In the genomic region with DNA sequence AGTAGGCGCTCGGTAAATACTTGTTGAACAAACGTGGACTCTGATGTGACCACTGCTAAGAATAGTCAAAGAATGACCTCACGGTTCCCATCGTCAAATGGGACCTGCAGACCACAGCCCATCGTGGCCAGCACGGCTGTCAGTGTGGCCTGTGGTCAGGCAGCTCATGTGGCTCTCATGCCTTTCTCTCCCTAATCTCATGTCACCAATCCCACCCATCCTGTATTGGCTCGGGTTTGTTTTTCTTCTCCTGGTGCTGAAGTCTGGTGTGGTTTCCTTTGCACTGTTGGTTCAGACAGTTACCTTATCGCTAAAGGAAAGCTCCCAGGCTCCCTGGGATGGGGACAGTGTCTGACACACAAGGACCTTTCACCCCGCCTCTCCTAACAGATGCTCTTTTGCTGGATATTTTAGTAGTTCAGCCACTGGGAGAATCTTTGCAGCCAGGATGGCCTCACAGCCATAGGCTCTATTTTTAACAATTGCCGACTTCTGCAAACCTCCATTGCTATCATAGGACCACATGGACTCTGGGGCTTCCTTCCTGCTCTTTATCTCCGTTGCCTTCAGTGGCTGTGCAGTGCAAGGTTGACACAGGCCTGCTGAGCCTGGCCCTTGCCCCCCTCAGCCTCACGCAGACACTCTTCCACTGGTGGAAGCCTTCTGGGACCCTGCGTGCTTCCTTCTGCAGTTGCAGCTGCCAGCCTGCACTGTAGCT, we compare ENCODE assay signal across 12 cellular contexts.
DNase-seq lines count a peak whose midpoint lies in the region; ATAC-seq lines count a peak whose summit lies in the region.
"Had no signal": no experiment of that assay in that cellular context is flagged by ENCODE, and none has a peak within 500 bp of the region (broad histone marks: within the 10 kb centered on the region; RNA-seq: fewer than 3 reads in every experiment).

No MANE protein-coding gene starts in this region.

- H3K27ac ChIP-seq in cingulate gyrus (ENCODE audit: low read depth, low read length) (peak overlapping the region; percentile 14), layer of hippocampus (ENCODE audit: low read depth, low read length) (peak overlapping the region; percentile 1), substantia nigra (ENCODE audit: low read depth, low read length, poor library complexity, severe bottlenecking) (peak overlapping the region; percentile 13)

- H3K27me3 ChIP-seq in layer of hippocampus (ENCODE audit: control insufficient read depth, insufficient read depth, low read length): no peaks in the 10 kb centered on the region

- ATAC-seq in GM18861 (IDR thresholded peaks at IDR 0.05; ENCODE audit: unreplicated experiment): no peak
- ATAC-seq in GM21526 (IDR thresholded peaks at IDR 0.05; ENCODE audit: low FRiP score, unreplicated experiment): no peak

- DNase-seq in NOMO-1 treated with DMSO at 0.1 percent for 48 hours (lab: John Stamatoyannopoulos, UW; ENCODE audit: unreplicated experiment) (peak; percentile 42), substantia nigra (lab: John Stamatoyannopoulos, UW) (peak in 18 of 49 donors; percentile 3 to 64 (median 20)), SHP77 treated with DMSO at 0.1 percent for 48 hours (lab: John Stamatoyannopoulos, UW) (no peak)
- no peak for DNase-seq in activated CD4-positive, alpha-beta T cell treated with anti-CD3 and anti-CD28 coated beads, Interleukin-2, amount 50 U/mL, for 48 hours
- DNase-seq: activated effector memory CD4-positive, alpha-beta T cell treated with Interleukin-2 at 50 U/mL for 16 hours; CD8-positive, alpha-beta memory T cell; NCI-H1105; NCI-H226 had no signal
